ENCODE assay signal across 14 cellular contexts in the genomic region with DNA sequence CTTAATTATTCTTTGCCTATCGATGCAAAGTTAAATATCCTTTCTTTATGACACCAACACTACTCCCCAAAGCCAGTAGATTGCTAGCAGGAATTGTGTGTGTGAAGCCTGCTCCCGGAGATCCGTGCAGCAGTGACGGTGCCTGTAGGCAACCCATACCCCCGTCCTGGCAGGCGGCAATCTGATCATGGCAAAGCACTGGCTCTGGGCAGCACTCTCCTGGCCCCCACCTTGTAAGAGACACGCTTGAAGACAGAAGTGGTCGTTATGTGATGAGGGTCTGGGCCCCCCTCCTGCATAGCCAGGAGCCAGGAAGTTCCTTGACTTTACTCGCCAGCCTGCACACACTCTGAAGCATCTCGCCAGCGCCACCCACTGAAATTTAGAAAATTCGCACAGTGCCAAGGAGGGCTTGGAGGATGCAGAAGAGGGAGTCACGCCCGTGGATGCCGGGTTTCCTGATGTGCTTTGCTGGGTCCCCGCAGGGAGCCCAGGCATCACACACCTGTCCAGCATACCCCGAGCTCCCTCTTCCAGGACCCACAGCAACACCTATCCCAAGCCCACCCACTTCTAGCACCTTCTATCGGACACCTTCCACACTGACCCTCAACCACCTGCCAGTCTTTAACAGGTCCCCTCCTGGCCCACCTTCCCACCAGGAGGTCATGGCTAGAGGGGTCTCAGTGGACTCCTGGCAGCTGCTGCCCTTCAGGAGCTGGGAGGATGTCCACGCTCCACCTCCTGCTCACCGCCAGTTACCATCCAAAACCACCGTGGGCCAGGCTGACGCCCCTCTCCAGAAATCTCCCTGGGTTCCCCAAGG.
"Had no signal": no experiment of that assay in that cellular context is flagged by ENCODE, and none has a peak within 500 bp of the region (broad histone marks: within the 10 kb centered on the region; RNA-seq: fewer than 3 reads in every experiment).

No MANE protein-coding gene starts in this region.

- FAIRE-seq: bronchial epithelial cell, islet of Langerhans, TTC549 had no signal

- H3K9me3 ChIP-seq: ascending aorta had no signal

- DNase-seq: activated gamma-delta T cell; activated naive CD8-positive, alpha-beta T cell treated with anti-CD3 and anti-CD28 coated beads, Interleukin-2, amount 10 ng/mL, durations not matched to agents 7 days and 5 days; activated T-cell treated with anti-CD3 and anti-CD28 coated beads, Interleukin-2, amount 50 U/mL, for 1 hour; foreskin keratinocyte; stimulated activated CD4-positive, alpha-beta T cell treated with anti-CD3 and anti-CD28 coated beads, Interleukin-2, amount 100 ng/mL, for 48 hours; stimulated activated naive CD4-positive, alpha-beta T cell treated with Interleukin-2 at 50 U/mL for 16 hours; trophoblast cell had no signal

- H3K4me3 Mint-ChIP-seq: activated naive CD8-positive, alpha-beta T cell treated with anti-CD3 and anti-CD28 coated beads, Interleukin-2, amount 10 ng/mL, durations not matched to agents 7 days and 5 days; mesothelial cell of epicardium had no signal

- ATAC-seq: foreskin keratinocyte, sciatic nerve, SK-N-SH treated with all-trans-retinoic acid at 6 μM for 48 hours had no signal

- H3K27ac ChIP-seq: ascending aorta, foreskin keratinocyte had no signal

- H3K36me3 Mint-ChIP-seq: activated naive CD8-positive, alpha-beta T cell treated with anti-CD3 and anti-CD28 coated beads, Interleukin-2, amount 10 ng/mL, durations not matched to agents 7 days and 5 days; mesothelial cell of epicardium had no signal

- H3K27ac Mint-ChIP-seq: activated naive CD8-positive, alpha-beta T cell treated with anti-CD3 and anti-CD28 coated beads, Interleukin-2, amount 10 ng/mL, durations not matched to agents 7 days and 5 days; mesothelial cell of epicardium had no signal

- H3K27me3 ChIP-seq: ascending aorta had no signal

- H3K4me1 ChIP-seq: ascending aorta, foreskin keratinocyte had no signal

- H3K4me3 ChIP-seq: ascending aorta had no signal

- H3K36me3 ChIP-seq: ascending aorta had no signal

- H3K4me1 Mint-ChIP-seq: activated naive CD8-positive, alpha-beta T cell treated with anti-CD3 and anti-CD28 coated beads, Interleukin-2, amount 10 ng/mL, durations not matched to agents 7 days and 5 days had no signal

- H3K27me3 Mint-ChIP-seq: activated naive CD8-positive, alpha-beta T cell treated with anti-CD3 and anti-CD28 coated beads, Interleukin-2, amount 10 ng/mL, durations not matched to agents 7 days and 5 days had no signal

- H3K9me3 Mint-ChIP-seq: activated naive CD8-positive, alpha-beta T cell treated with anti-CD3 and anti-CD28 coated beads, Interleukin-2, amount 10 ng/mL, durations not matched to agents 7 days and 5 days; mesothelial cell of epicardium had no signal
